In genomic region chr2:200810252-200810650, GRCh38 we compare ENCODE assay signal across 7 cellular contexts. TPM values are rescaled to one million over a fixed set of nuclear protein-coding genes. Genes with fewer than 3 reads are reported as not detected.
DNase-seq lines count a peak whose midpoint lies in the region; ATAC-seq and TF ChIP-seq lines count a peak whose summit lies in the region.

No MANE protein-coding gene starts in this region.

- no peak for TF ChIP-seq CTCF in HCT116 (IDR thresholded peaks at IDR 0.05 in 2 of 3, conservative IDR thresholded peaks at IDR 0.05 in 1 of 3; ENCODE audit: borderline replicate concordance in 1 of 3, insufficient read depth in 1 of 3, low read depth in 2 of 3, low read length in 2 of 3)
- no peak for TF ChIP-seq CTCF in glutamatergic neuron (IDR thresholded peaks at IDR 0.05; ENCODE audit: partially characterized antibody, unreplicated experiment)

- RAD21 ChIA-PET in HCT116 (lab: Charles Lee; ENCODE audit: low non-redundant PET in 1 of 2, low total read pairs in 2 of 2, uncharacterized antibody in 2 of 2, unreplicated experiment in 2 of 2): no interaction called here

- H3K9me3 ChIP-seq in HCT116 (ENCODE audit: control insufficient read depth in 1 of 2, insufficient read depth in 1 of 2, low read depth in 1 of 2, low read length in 2 of 2): no peaks in the 10 kb centered on the region
- no peaks in the 10 kb centered on the region for H3K9me3 ChIP-seq in skeletal muscle tissue (ENCODE audit: control insufficient read depth in 3 of 3, low read length in 3 of 3)

- H3K27me3 Mint-ChIP-seq in glutamatergic neuron (ENCODE audit: unreplicated experiment): peaks cover 12% of the 10 kb centered on the region

- DNase-seq in HCT116 (ENCODE audit: low read depth, low spot score): no peak
- peak; percentile 34 for DNase-seq in UCSD-AML1 (lab: John Stamatoyannopoulos, UW; ENCODE audit: unreplicated experiment)
- no peak for DNase-seq in glutamatergic neuron
- DNase-seq in NCI-H1436 treated with DMSO at 0.1 percent for 48 hours (lab: John Stamatoyannopoulos, UW): no peak
- no peak for DNase-seq in NK-92 treated with Interleukin-12 subunit alpha and Interleukin-12 subunit beta, amount 100 ng/mL, for 24 hours (lab: John Stamatoyannopoulos, UW)

- H3K9me3 Mint-ChIP-seq in glutamatergic neuron (ENCODE audit: unreplicated experiment): peaks cover 8% of the 10 kb centered on the region

- peak overlapping the region; percentile 58; the same call in 1 of the 2 replicates for H3K27ac ChIP-seq in HCT116 (ENCODE audit: low read depth, low read length)
- H3K27ac ChIP-seq in skeletal muscle tissue (ENCODE audit: low read depth, low read length): peak overlapping the region; percentile 99

- POLR2A ChIA-PET in HCT116 (lab: Charles Lee): interaction anchor here (1.4 kb wide), 1 partner anchor 44 kb away, joined by 7 read pairs; no protein-coding TSS in a partner anchor

- no TSS peak for BruUV-seq in HCT116 (replicated peaks; lab: Mats Ljungman, UMichigan)

- intact Hi-C loops in HCT116 (cut with micrococcal nuclease): loop anchor here (2.0 to 5.0 kb wide), 3 partner anchors 45 to 833 kb away; partner anchors contain the start of gene CLK1

- peaks cover 12% of the 10 kb centered on the region for H3K4me1 Mint-ChIP-seq in glutamatergic neuron (ENCODE audit: low read depth, unreplicated experiment)

- H3K9me2 ChIP-seq in HCT116 (ENCODE audit: insufficient read depth): no peaks in the 10 kb centered on the region

- H3K27me3 ChIP-seq in HCT116 (ENCODE audit: insufficient read depth, low read length): no peaks in the 10 kb centered on the region
- no peaks in the 10 kb centered on the region for H3K27me3 ChIP-seq in skeletal muscle tissue (ENCODE audit: control insufficient read depth in 3 of 3, insufficient read depth in 3 of 3, low read length in 3 of 3)

- H3K4me3 ChIP-seq in HCT116 (replicated peaks in 1 of 2; ENCODE audit: low read depth in 1 of 2, low read length in 2 of 2) (no peak overlapping the region; a peak in 1 of 4 replicates), skeletal muscle tissue (ENCODE audit: low read length in 3 of 3) (peak overlapping the region in 1 of 3 donors; percentile 89)

- ATAC-seq in HCT116 (no peak), GM18519 (IDR thresholded peaks at IDR 0.05; ENCODE audit: low FRiP score, unreplicated experiment) (no peak)

- peaks cover 21 to 22% of the 10 kb centered on the region in 2 experiments for H3K36me3 ChIP-seq in HCT116 (ENCODE audit: control insufficient read depth in 1 of 2, insufficient read depth in 2 of 2, low read length in 2 of 2)
- peaks cover 7 to 11% (median 11%) of the 10 kb centered on the region in 3 donors for H3K36me3 ChIP-seq in skeletal muscle tissue (ENCODE audit: control insufficient read depth in 3 of 3, insufficient read depth in 3 of 3, low read length in 3 of 3)

- H3K9ac ChIP-seq in HCT116 (ENCODE audit: low read length) (peak overlapping the region; percentile 90; the same call in 1 of the 2 replicates), skeletal muscle tissue (ENCODE audit: low read depth in 1 of 3, low read length in 3 of 3) (no peak overlapping the region)

- peaks cover 35% of the 10 kb centered on the region for H3K79me2 ChIP-seq in HCT116 (ENCODE audit: insufficient read depth, low read length)

- no peak overlapping the region for H2AFZ ChIP-seq in HCT116 (ENCODE audit: low read depth, low read length, poor library complexity, severe bottlenecking)

- no peak for TF ChIP-seq RAD21 in HCT116 (IDR thresholded peaks at IDR 0.05; ENCODE audit: low read depth)

- peaks cover 4% of the 10 kb centered on the region for H3K36me3 Mint-ChIP-seq in glutamatergic neuron (ENCODE audit: unreplicated experiment)

- no peak for TF ChIP-seq POLR2A in HCT116 (IDR thresholded peaks at IDR 0.05; ENCODE audit: borderline replicate concordance, extremely low read depth, insufficient read depth, insufficient read length)

- H3K4me2 ChIP-seq in HCT116 (ENCODE audit: low read length): peak overlapping the region; percentile 82

- H3K4me3 Mint-ChIP-seq in glutamatergic neuron (ENCODE audit: unreplicated experiment): peak overlapping the region; percentile 77

- peaks cover 16% of the 10 kb centered on the region; the same call in 1 of the 2 replicates for H4K20me1 ChIP-seq in HCT116 (ENCODE audit: insufficient read depth)

- H3K27ac Mint-ChIP-seq in glutamatergic neuron (ENCODE audit: unreplicated experiment): peak overlapping the region; percentile 71

- CTCF ChIA-PET in HCT116 (lab: Charles Lee): no interaction called here

- peaks cover 12 to 26% of the 10 kb centered on the region in 2 experiments for H3K4me1 ChIP-seq in HCT116 (ENCODE audit: control insufficient read depth in 1 of 2, insufficient read depth in 2 of 2, low read length in 2 of 2)
- H3K4me1 ChIP-seq in skeletal muscle tissue (ENCODE audit: control insufficient read depth in 3 of 3, insufficient read depth in 3 of 3, low read length in 3 of 3): peaks cover 28 to 34% (median 29%) of the 10 kb centered on the region in 3 donors

TF ChIP-seq in HCT116, 20 proteins besides CTCF, POLR2A, EP300 and RAD21:
- no peak for TF ChIP-seq YY1 (IDR thresholded peaks at IDR 0.05; ENCODE audit: extremely low read depth, insufficient replicate concordance, low read depth, low read length)
- no peak for TF ChIP-seq ZFX (IDR thresholded peaks at IDR 0.05)

RNA-seq across cellular contexts. Expression of gene BZW1, which starts 1.5 kb away (rescaled TPM):
- total RNA-seq in HCT116 (2021; ENCODE audit: unreplicated experiment) (454 TPM), glutamatergic neuron (ENCODE audit: unreplicated experiment) (232 TPM), skeletal muscle tissue (180 TPM)
- polyA plus RNA-seq in HCT116 (2012): 274 and 315 TPM in 2 replicates

RNA-seq across cellular contexts. Expression of gene CLK1, which starts 54.2 kb away (rescaled TPM):
- total RNA-seq in HCT116 (2021; ENCODE audit: unreplicated experiment) (49.1 TPM), glutamatergic neuron (ENCODE audit: unreplicated experiment) (141 TPM), skeletal muscle tissue (99.2 TPM)
- polyA plus RNA-seq in HCT116 (2012): 25.3 and 31.2 TPM in 2 replicates
